ENCODE assay signal across 17 cellular contexts in the genomic region with DNA sequence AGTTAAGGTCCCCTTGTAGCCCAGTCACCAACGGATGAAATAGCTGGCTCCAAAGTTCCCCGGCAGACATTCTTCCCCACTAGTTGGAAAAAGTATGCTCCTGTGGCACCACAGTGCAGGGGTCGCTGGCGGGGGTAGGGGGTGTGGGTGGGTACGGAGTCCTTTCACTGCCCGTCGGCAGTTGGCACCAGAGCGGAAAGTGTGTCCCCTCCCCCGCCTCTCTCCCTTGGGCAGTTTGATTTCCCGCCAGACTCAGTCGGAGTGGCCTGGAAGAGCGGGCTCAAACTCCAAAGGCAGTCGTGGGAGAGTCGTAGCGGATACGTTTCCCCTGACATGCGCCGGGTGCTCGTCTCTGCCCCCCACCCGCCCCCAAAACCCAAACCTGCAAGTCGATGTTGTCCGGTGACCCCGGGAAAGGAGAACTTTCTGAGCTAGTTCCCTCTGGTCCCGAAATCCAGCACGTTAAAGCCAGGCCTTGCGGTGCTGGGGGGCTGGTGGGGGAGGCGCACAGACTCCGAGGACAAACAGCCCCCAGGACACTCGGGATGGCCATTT. TPM values are rescaled to one million over a fixed set of nuclear protein-coding genes. Genes with fewer than 3 reads are reported as not detected.
DNase-seq lines count a peak whose midpoint lies in the region; ATAC-seq and TF ChIP-seq lines count a peak whose summit lies in the region.
"Had no signal": no experiment of that assay in that cellular context is flagged by ENCODE, and none has a peak within 500 bp of the region (broad histone marks: within the 10 kb centered on the region; RNA-seq: fewer than 3 reads in every experiment).

No MANE protein-coding gene starts in this region.

- no peak for DNase-seq in T-helper 2 cell treated with Interferon-gamma antibody and Interleukin-4, amounts not matched to agents 5 μg/mL and 100 μg/mL, for 36 hours (ENCODE audit: low spot score)
- DNase-seq in T-helper 2 cell: no peak
- no peak for DNase-seq in neural crest cell (ENCODE audit: low read depth, low spot score)
- no peak for DNase-seq in RPMI8226
- DNase-seq in NCI-H187 treated with DMSO at 0.1 percent for 48 hours (lab: John Stamatoyannopoulos, UW): no peak
- DNase-seq: activated CD8-positive, alpha-beta memory T cell treated with anti-CD3 and anti-CD28 coated beads for 24 hours; activated naive CD4-positive, alpha-beta T cell treated with Interleukin-2 at 50 U/mL for 16 hours; effector CD4-positive, alpha-beta T cell; GOT3; SIG-M5; tibial artery had no signal

- 1% methylated on average over 29 of the region's 29 CpGs for WGBS in ectodermal cell, 2 experiments

- TF ChIP-seq CTCF in neural crest cell (conservative IDR thresholded peaks at IDR 0.05): no peak

- peak overlapping the region; percentile 78 for H3K4me3 ChIP-seq in ectodermal cell (ENCODE audit: insufficient read depth, low read depth, low read length)
- H3K4me3 ChIP-seq: tibial artery had no signal

- peaks cover 10% of the 10 kb centered on the region for H3K36me3 Mint-ChIP-seq in T-helper 2 cell treated with Interferon-gamma antibody and Interleukin-4, amounts not matched to agents 5 μg/mL and 100 μg/mL, for 36 hours (ENCODE audit: low read depth)
- peaks cover 2% of the 10 kb centered on the region for H3K36me3 Mint-ChIP-seq in IgD-negative memory B cell
- H3K36me3 Mint-ChIP-seq in neural crest cell (ENCODE audit: low read depth): no peaks in the 10 kb centered on the region

- no peaks in the 10 kb centered on the region for H3K36me3 ChIP-seq in ectodermal cell (ENCODE audit: control insufficient read depth, insufficient read depth, low read length)
- H3K36me3 ChIP-seq: tibial artery had no signal

- H3K27me3 ChIP-seq in ectodermal cell (ENCODE audit: control insufficient read depth, insufficient read depth, low read length, poor library complexity, severe bottlenecking): peaks cover 63% of the 10 kb centered on the region

- peaks cover 96% of the 10 kb centered on the region for H3K27me3 Mint-ChIP-seq in T-helper 2 cell treated with Interferon-gamma antibody and Interleukin-4, amounts not matched to agents 5 μg/mL and 100 μg/mL, for 36 hours (ENCODE audit: low read depth)
- peaks cover 85% of the 10 kb centered on the region for H3K27me3 Mint-ChIP-seq in IgD-negative memory B cell
- peaks cover 99% of the 10 kb centered on the region for H3K27me3 Mint-ChIP-seq in neural crest cell (ENCODE audit: low read depth)

- H3K27ac ChIP-seq in ectodermal cell (ENCODE audit: insufficient read depth, low read depth, low read length, poor library complexity, severe bottlenecking): peak overlapping the region; percentile 88
- H3K27ac ChIP-seq: tibial artery had no signal

- ATAC-seq in GM21528 (IDR thresholded peaks at IDR 0.05; ENCODE audit: low FRiP score, unreplicated experiment): no peak
- ATAC-seq: sciatic nerve had no signal

- H3K9me3 ChIP-seq in ectodermal cell (ENCODE audit: control insufficient read depth, low read length): no peaks in the 10 kb centered on the region
- H3K9me3 ChIP-seq: tibial artery had no signal

- no peak overlapping the region for H3K27ac Mint-ChIP-seq in T-helper 2 cell treated with Interferon-gamma antibody and Interleukin-4, amounts not matched to agents 5 μg/mL and 100 μg/mL, for 36 hours
- H3K27ac Mint-ChIP-seq in IgD-negative memory B cell: peak overlapping the region; percentile 59 to 94 (median 84)
- H3K27ac Mint-ChIP-seq in neural crest cell (ENCODE audit: unreplicated experiment): peak overlapping the region; percentile 61

- H3K4me1 ChIP-seq in ectodermal cell (ENCODE audit: control insufficient read depth, insufficient read depth, low read length): peaks cover 31% of the 10 kb centered on the region

- peaks cover 71% of the 10 kb centered on the region for H3K4me1 Mint-ChIP-seq in T-helper 2 cell treated with Interferon-gamma antibody and Interleukin-4, amounts not matched to agents 5 μg/mL and 100 μg/mL, for 36 hours (ENCODE audit: low read depth)
- H3K4me1 Mint-ChIP-seq in IgD-negative memory B cell (peaks cover 3 to 13% (median 11%) of the 10 kb centered on the region in 3 donors), neural crest cell (peaks cover 80% of the 10 kb centered on the region)

- peaks cover 4% of the 10 kb centered on the region for H3K9me3 Mint-ChIP-seq in T-helper 2 cell treated with Interferon-gamma antibody and Interleukin-4, amounts not matched to agents 5 μg/mL and 100 μg/mL, for 36 hours
- H3K9me3 Mint-ChIP-seq in IgD-negative memory B cell (peaks cover 7 to 14% (median 9%) of the 10 kb centered on the region in 3 donors), neural crest cell (no peaks in the 10 kb centered on the region)

- H3K4me3 Mint-ChIP-seq in T-helper 2 cell treated with Interferon-gamma antibody and Interleukin-4, amounts not matched to agents 5 μg/mL and 100 μg/mL, for 36 hours: peak overlapping the region; percentile 8
- H3K4me3 Mint-ChIP-seq in IgD-negative memory B cell: peak overlapping the region in 2 of 4 donors; percentile 21 to 43
- H3K4me3 Mint-ChIP-seq in neural crest cell: peak overlapping the region; percentile 97

RNA-seq across cellular contexts. Expression of gene FOXB1, which starts 4.5 kb away (rescaled TPM):
- not detected for polyA plus RNA-seq in IgD-negative memory B cell
- 25.3 TPM for polyA plus RNA-seq in ectodermal cell (2013, experiment 1 of 4)
- polyA plus RNA-seq in ectodermal cell (2013, experiment 2 of 4): 40.1 TPM
- 34.7 TPM for polyA plus RNA-seq in ectodermal cell (2013, experiment 3 of 4)
- polyA plus RNA-seq in ectodermal cell (2013, experiment 4 of 4): 35.5 TPM
- 5.9 and 6.1 TPM in 2 replicates for total RNA-seq in neural crest cell
- total RNA-seq: bronchial epithelial cell, lung microvascular endothelial cell, sciatic nerve had no signal
